Comparison of ENCODE assay signal across 21 cellular contexts in the genomic region with DNA sequence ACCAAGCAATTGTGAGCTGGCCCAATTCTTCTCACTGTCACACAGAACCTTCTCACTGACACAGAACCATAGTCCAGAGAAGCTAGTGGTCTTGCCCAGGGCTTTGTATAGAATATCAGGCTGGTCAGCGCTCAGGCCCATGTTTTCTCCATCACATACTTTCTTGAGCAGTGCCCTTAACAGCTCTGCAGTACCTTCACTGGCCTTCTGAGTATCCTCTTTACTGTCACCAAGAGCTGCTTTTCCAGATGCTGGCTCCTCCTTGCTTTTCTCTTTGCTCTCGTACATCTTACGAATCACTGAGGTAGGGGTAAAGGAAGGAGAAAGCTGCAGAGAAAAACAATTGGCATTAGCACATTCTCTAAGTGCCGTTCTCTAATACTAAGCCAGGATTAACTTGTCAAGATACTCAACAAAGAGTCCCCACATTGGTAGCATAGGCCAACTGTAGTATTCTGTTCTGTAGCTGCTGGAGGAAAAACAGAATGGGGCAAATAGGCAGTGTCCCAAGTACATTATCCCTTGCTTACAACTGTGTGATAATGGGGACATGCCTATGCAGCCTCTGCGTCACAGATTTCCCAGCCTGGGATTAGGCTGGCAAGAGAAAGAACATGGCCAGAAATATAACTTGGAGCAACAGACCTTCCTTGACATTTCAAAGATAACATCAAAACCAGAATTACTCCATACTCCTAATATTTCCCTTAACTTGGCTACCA. TPM values are rescaled to one million over a fixed set of nuclear protein-coding genes. Genes with fewer than 3 reads are reported as not detected.
DNase-seq lines count a peak whose midpoint lies in the region; ATAC-seq and TF ChIP-seq lines count a peak whose summit lies in the region.
"Had no signal": no experiment of that assay in that cellular context is flagged by ENCODE, and none has a peak within 500 bp of the region (broad histone marks: within the 10 kb centered on the region; RNA-seq: fewer than 3 reads in every experiment).

No MANE protein-coding gene starts in this region.

- no peaks in the 10 kb centered on the region for H3K27me3 ChIP-seq in left ventricle myocardium inferior (ENCODE audit: low read depth)
- no peaks in the 10 kb centered on the region for H3K27me3 ChIP-seq in osteoblast (ENCODE audit: insufficient read depth, low read length)
- no peaks in the 10 kb centered on the region for H3K27me3 ChIP-seq in esophagus muscularis mucosa
- H3K27me3 ChIP-seq: gastrocnemius medialis, spleen, upper lobe of right lung had no signal

- no peak overlapping the region for H3K27ac Mint-ChIP-seq in WTC11
- H3K27ac Mint-ChIP-seq: activated T-helper 1 cell treated with anti-CD3 and anti-CD28 coated beads, Interleukin-12 subunit alpha, Interleukin-12 subunit beta, Interleukin-2, Interleukin-4 antibody, amounts not matched to agents 30 ng/mL and 10 ng/mL and 1 ng/mL, durations not matched to agents 14 hours and 24 hours and 36 hours had no signal

- H3K79me2 ChIP-seq in osteoblast (ENCODE audit: insufficient read depth, low read length) = no peaks in the 10 kb centered on the region

- peak overlapping the region; percentile 79 for H3K27ac ChIP-seq in left ventricle myocardium inferior (replicated peaks)
- H3K27ac ChIP-seq in osteoblast (ENCODE audit: low read depth, low read length) = no peak overlapping the region
- no peak overlapping the region for H3K27ac ChIP-seq in esophagus muscularis mucosa (replicated peaks in 1 of 4)
- H3K27ac ChIP-seq: 22Rv1, gastrocnemius medialis, spleen, upper lobe of right lung had no signal

- H3K4me1 ChIP-seq in left ventricle myocardium inferior (peaks cover 78% of the 10 kb centered on the region), osteoblast (ENCODE audit: insufficient read depth, low read length) (no peaks in the 10 kb centered on the region), esophagus muscularis mucosa (peaks cover 0 to 4% (median 0%) of the 10 kb centered on the region in 4 donors)
- H3K4me1 ChIP-seq: spleen, upper lobe of right lung had no signal

- H3K36me3 ChIP-seq in left ventricle myocardium inferior = peaks cover 88% of the 10 kb centered on the region
- peaks cover 89% of the 10 kb centered on the region for H3K36me3 ChIP-seq in osteoblast (ENCODE audit: insufficient read depth, low read length)
- peaks cover 57 to 100% (median 83%) of the 10 kb centered on the region in 4 donors for H3K36me3 ChIP-seq in esophagus muscularis mucosa

- 93% methylated on average over 5 of the region's 5 CpGs for WGBS in esophagus muscularis mucosa

- no peak overlapping the region for H3K4me3 Mint-ChIP-seq in WTC11
- H3K4me3 Mint-ChIP-seq: activated T-helper 1 cell treated with anti-CD3 and anti-CD28 coated beads, Interleukin-12 subunit alpha, Interleukin-12 subunit beta, Interleukin-2, Interleukin-4 antibody, amounts not matched to agents 30 ng/mL and 10 ng/mL and 1 ng/mL, durations not matched to agents 14 hours and 24 hours and 36 hours had no signal

- intact Hi-C loops in left ventricle myocardium inferior (cut with micrococcal nuclease) = no loop called here
- intact Hi-C loops in esophagus muscularis mucosa (cut with DNase I) = no loop called here

- no peak overlapping the region for H3K4me3 ChIP-seq in left ventricle myocardium inferior
- H3K4me3 ChIP-seq in osteoblast (ENCODE audit: insufficient read depth, low read length) = no peak overlapping the region
- no peak overlapping the region for H3K4me3 ChIP-seq in esophagus muscularis mucosa
- H3K4me3 ChIP-seq: gastrocnemius medialis, spleen, upper lobe of right lung had no signal

- H3K9me3 Mint-ChIP-seq in WTC11 = no peaks in the 10 kb centered on the region
- H3K9me3 Mint-ChIP-seq: activated T-helper 1 cell treated with anti-CD3 and anti-CD28 coated beads, Interleukin-12 subunit alpha, Interleukin-12 subunit beta, Interleukin-2, Interleukin-4 antibody, amounts not matched to agents 30 ng/mL and 10 ng/mL and 1 ng/mL, durations not matched to agents 14 hours and 24 hours and 36 hours had no signal

- H3K27me3 Mint-ChIP-seq in WTC11 (ENCODE audit: low read depth) = no peaks in the 10 kb centered on the region

- no peak overlapping the region for H2AFZ ChIP-seq in osteoblast (ENCODE audit: low read length)

- no peak for TF ChIP-seq CTCF in WTC11 (IDR thresholded peaks at IDR 0.05)
- TF ChIP-seq CTCF in left ventricle myocardium inferior (IDR thresholded peaks at IDR 0.05; ENCODE audit: borderline replicate concordance) = no peak
- TF ChIP-seq CTCF in osteoblast (IDR thresholded peaks at IDR 0.05; ENCODE audit: extremely low read depth, low read depth, low read length) = no peak
- TF ChIP-seq CTCF in esophagus muscularis mucosa (IDR thresholded peaks at IDR 0.05) = no peak

- H3K36me3 Mint-ChIP-seq in WTC11 = peaks cover 42% of the 10 kb centered on the region

- H3K9me3 ChIP-seq in left ventricle myocardium inferior (replicated peaks) = no peaks in the 10 kb centered on the region
- no peaks in the 10 kb centered on the region for H3K9me3 ChIP-seq in osteoblast (ENCODE audit: low read depth, low read length)
- H3K9me3 ChIP-seq in esophagus muscularis mucosa = no peaks in the 10 kb centered on the region
- H3K9me3 ChIP-seq: gastrocnemius medialis, spleen, upper lobe of right lung had no signal

- CTCF ChIA-PET in WTC11 (lab: Charles Lee) = interaction anchor here (0.6 to 1.2 kb wide), 3 partner anchors 9 to 223 kb away, joined by 4 to 5 read pairs (median 4); no protein-coding TSS in a partner anchor

- DNase-seq in NCI-H82 (lab: John Stamatoyannopoulos, UW) = peak; percentile 66
- DNase-seq in NCI-H82 treated with DMSO at 0.1 percent for 48 hours (lab: John Stamatoyannopoulos, UW; ENCODE audit: unreplicated experiment) = no peak
- no peak for DNase-seq in WTC11 (ENCODE audit: low spot score)
- no peak for DNase-seq in left ventricle myocardium inferior
- peak; percentile 19 for DNase-seq in osteoblast (ENCODE audit: insufficient read length, low spot score, missing footprints)
- DNase-seq in esophagus muscularis mucosa (ENCODE audit: extremely low spot score) = no peak
- no peak for DNase-seq in ecto neural progenitor cell (ENCODE audit: low spot score)
- no peak for DNase-seq in stimulated activated CD4-positive, alpha-beta T cell treated with anti-CD3 and anti-CD28 coated beads, Interleukin-12 subunit alpha, Interleukin-12 subunit beta, amount 100 ng/mL, for 4 hours
- DNase-seq: anterior cingulate cortex; cerebellar nuclear complex; COR-L47; erythroblast; gastrocnemius medialis; NCI-H1092 treated with DMSO at 0.1 percent for 48 hours; NCI-H2029 treated with DMSO at 0.1 percent for 48 hours; NK-92 treated with Interleukin-12 subunit alpha and Interleukin-12 subunit beta, amount 100 ng/mL, for 24 hours; spleen; upper lobe of right lung had no signal

- peak; percentile 39; the same call in 1 of the 2 replicates for ATAC-seq in WTC11
- ATAC-seq: activated CD4-positive, CD25-positive, alpha-beta regulatory T cell treated with anti-CD3 and anti-CD28 coated beads, Interleukin-2, amount 50 U/mL, for 24 hours; gastrocnemius medialis; upper lobe of right lung had no signal

- H3K4me2 ChIP-seq in osteoblast (ENCODE audit: insufficient read depth, low read length) = no peak overlapping the region

- H3K4me1 Mint-ChIP-seq in WTC11 = no peaks in the 10 kb centered on the region

- TF ChIP-seq EP300 in esophagus muscularis mucosa (IDR thresholded peaks at IDR 0.05) = no peak

- no peak for TF ChIP-seq POLR2A in esophagus muscularis mucosa (IDR thresholded peaks at IDR 0.05; ENCODE audit: low read depth)

- no peaks in the 10 kb centered on the region for H4K20me1 ChIP-seq in osteoblast (ENCODE audit: insufficient read depth, low read length)

- POLR2A ChIA-PET in WTC11 (lab: Charles Lee) = no interaction called here

TF ChIP-seq in WTC11, 78 proteins besides CTCF, POLR2A, EP300 and RAD21 (continues in another document):
- TF ChIP-seq, protein P1, sequence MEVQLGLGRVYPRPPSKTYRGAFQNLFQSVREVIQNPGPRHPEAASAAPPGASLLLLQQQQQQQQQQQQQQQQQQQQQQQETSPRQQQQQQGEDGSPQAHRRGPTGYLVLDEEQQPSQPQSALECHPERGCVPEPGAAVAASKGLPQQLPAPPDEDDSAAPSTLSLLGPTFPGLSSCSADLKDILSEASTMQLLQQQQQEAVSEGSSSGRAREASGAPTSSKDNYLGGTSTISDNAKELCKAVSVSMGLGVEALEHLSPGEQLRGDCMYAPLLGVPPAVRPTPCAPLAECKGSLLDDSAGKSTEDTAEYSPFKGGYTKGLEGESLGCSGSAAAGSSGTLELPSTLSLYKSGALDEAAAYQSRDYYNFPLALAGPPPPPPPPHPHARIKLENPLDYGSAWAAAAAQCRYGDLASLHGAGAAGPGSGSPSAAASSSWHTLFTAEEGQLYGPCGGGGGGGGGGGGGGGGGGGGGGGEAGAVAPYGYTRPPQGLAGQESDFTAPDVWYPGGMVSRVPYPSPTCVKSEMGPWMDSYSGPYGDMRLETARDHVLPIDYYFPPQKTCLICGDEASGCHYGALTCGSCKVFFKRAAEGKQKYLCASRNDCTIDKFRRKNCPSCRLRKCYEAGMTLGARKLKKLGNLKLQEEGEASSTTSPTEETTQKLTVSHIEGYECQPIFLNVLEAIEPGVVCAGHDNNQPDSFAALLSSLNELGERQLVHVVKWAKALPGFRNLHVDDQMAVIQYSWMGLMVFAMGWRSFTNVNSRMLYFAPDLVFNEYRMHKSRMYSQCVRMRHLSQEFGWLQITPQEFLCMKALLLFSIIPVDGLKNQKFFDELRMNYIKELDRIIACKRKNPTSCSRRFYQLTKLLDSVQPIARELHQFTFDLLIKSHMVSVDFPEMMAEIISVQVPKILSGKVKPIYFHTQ (CRISPR knock-in tag; IDR thresholded peaks at IDR 0.05) = no peak
- TF ChIP-seq JUN (CRISPR knock-in tag; IDR thresholded peaks at IDR 0.05) (no peak), ZBTB21 (CRISPR knock-in tag; IDR thresholded peaks at IDR 0.05; ENCODE audit: borderline replicate concordance) (no peak), FOXK1 (CRISPR knock-in tag; IDR thresholded peaks at IDR 0.05) (no peak), GABPB1 (CRISPR knock-in tag; IDR thresholded peaks at IDR 0.05) (no peak), GTF2I (CRISPR knock-in tag; conservative IDR thresholded peaks at IDR 0.05) (no peak), OVOL2 (CRISPR knock-in tag; IDR thresholded peaks at IDR 0.05; ENCODE audit: borderline replicate concordance) (no peak)

RNA-seq across cellular contexts. Expression of a gene that starts 43.5 kb away (rescaled TPM):
- total RNA-seq in WTC11 (2021) = 60.4 to 79.2 TPM (median 64.0 TPM) in 3 replicates
- total RNA-seq in left ventricle myocardium inferior = 58.0 TPM
- total RNA-seq in osteoblast = 68.0 and 71.0 TPM in 2 replicates
- 10 to 100 TPM; 38.3 to 61.0 (median 53.0) TPM for total RNA-seq in esophagus muscularis mucosa

RNA-seq across cellular contexts. Expression of a gene that starts 46.7 kb away (rescaled TPM):
- total RNA-seq in WTC11 (2021) = 19.7 to 23.6 TPM (median 22.8 TPM) in 3 replicates
- total RNA-seq in left ventricle myocardium inferior = 29.0 TPM
- 13.4 and 15.6 TPM in 2 replicates for total RNA-seq in osteoblast
- 10 to 100 TPM; 23.8 to 51.4 (median 25.0) TPM for total RNA-seq in esophagus muscularis mucosa

RNA-seq across cellular contexts. Expression of a gene that starts 53.4 kb away (rescaled TPM):
- 37.9 to 43.6 TPM (median 38.7 TPM) in 3 replicates for total RNA-seq in WTC11 (2021)
- total RNA-seq in left ventricle myocardium inferior = 6.8 TPM
- total RNA-seq in osteoblast = 16.6 and 18.3 TPM in 2 replicates
- total RNA-seq in esophagus muscularis mucosa = 10 to 100 TPM in 3 of 4 donors, 1 to 10 TPM in 1; 9.4 to 21.1 (median 15.4) TPM

Comparison
In these comparisons a context has a peak if more than half of its experiments do, and no peak if none do; other contexts are left out.
1. DNase-seq: peak in NCI-H82 (single experiment) and osteoblast (single experiment); none in NCI-H82 treated with DMSO at 0.1 percent for 48 hours (single experiment), WTC11 (single experiment), left ventricle myocardium inferior (single experiment), esophagus muscularis mucosa (single experiment), ecto neural progenitor cell (single experiment) and stimulated activated CD4-positive, alpha-beta T cell treated with anti-CD3 and anti-CD28 coated beads, Interleukin-12 subunit alpha, Interleukin-12 subunit beta, amount 100 ng/mL, for 4 hours (single experiment).